Comparison of ENCODE assay signal across 14 cellular contexts in genomic region chr1:11842154-11843041, GRCh38. TPM values are rescaled to one million over a fixed set of nuclear protein-coding genes. Genes with fewer than 3 reads are reported as not detected.
DNase-seq lines count a peak whose midpoint lies in the region; ATAC-seq, FAIRE-seq and TF ChIP-seq lines count a peak whose summit lies in the region.
"Had no signal": no experiment of that assay in that cellular context is flagged by ENCODE, and none has a peak within 500 bp of the region (broad histone marks: within the 10 kb centered on the region; RNA-seq: fewer than 3 reads in every experiment).

No MANE protein-coding gene starts in this region.

- ATAC-seq in GM18867 (IDR thresholded peaks at IDR 0.05; ENCODE audit: unreplicated experiment) = no peak
- ATAC-seq in PC-3 = no peak
- no peak for ATAC-seq in natural killer cell treated with Interleukin-12 subunit alpha and Interleukin-12 subunit beta and Interleukin-15 and Interleukin-18, amount 100 ng/mL, for 72 hours

- H3K27ac Mint-ChIP-seq in mesothelial cell of epicardium = peak overlapping the region; percentile 2
- no peak overlapping the region for H3K27ac Mint-ChIP-seq in natural killer cell treated with Interleukin-12 subunit alpha and Interleukin-12 subunit beta and Interleukin-15 and Interleukin-18, amount 100 ng/mL, for 72 hours
- H3K27ac Mint-ChIP-seq: type B pancreatic cell had no signal

- no peaks in the 10 kb centered on the region for H3K9me3 ChIP-seq in Loucy (ENCODE audit: insufficient read depth, low read depth, low read length)
- H3K9me3 ChIP-seq in adipocyte (ENCODE audit: control insufficient read depth, low read length) = no peaks in the 10 kb centered on the region
- no peaks in the 10 kb centered on the region for H3K9me3 ChIP-seq in small intestine (ENCODE audit: control insufficient read depth, low read depth)
- no peaks in the 10 kb centered on the region for H3K9me3 ChIP-seq in PC-3 (ENCODE audit: low read length)

- peaks cover 17% of the 10 kb centered on the region for H3K4me1 Mint-ChIP-seq in mesothelial cell of epicardium
- H3K4me1 Mint-ChIP-seq in natural killer cell treated with Interleukin-12 subunit alpha and Interleukin-12 subunit beta and Interleukin-15 and Interleukin-18, amount 100 ng/mL, for 72 hours (ENCODE audit: low read depth in 2 of 2) = peaks cover 5 to 10% of the 10 kb centered on the region in 2 donors

- BruUV-seq in PC-3 (replicated peaks; lab: Mats Ljungman, UMichigan) = no TSS peak

- no peaks in the 10 kb centered on the region for H3K27me3 ChIP-seq in Loucy (ENCODE audit: insufficient read depth, low read length, poor library complexity, severe bottlenecking)
- no peaks in the 10 kb centered on the region for H3K27me3 ChIP-seq in adipocyte (replicated peaks; ENCODE audit: control insufficient read depth, insufficient read depth, low read length)
- H3K27me3 ChIP-seq in small intestine (ENCODE audit: control insufficient read depth in 2 of 2, insufficient read depth in 2 of 2, low read length in 2 of 2) = no peaks in the 10 kb centered on the region
- H3K27me3 ChIP-seq in PC-3 (ENCODE audit: low read length) = no peaks in the 10 kb centered on the region

- intact Hi-C loops in PC-3 (cut with micrococcal nuclease) = no loop called here

- no peaks in the 10 kb centered on the region for H3K79me2 ChIP-seq in Loucy (ENCODE audit: insufficient read depth, low read length)
- H3K79me2 ChIP-seq in PC-3 (ENCODE audit: low read length) = no peaks in the 10 kb centered on the region

- no peak overlapping the region for H3K27ac ChIP-seq in small intestine (ENCODE audit: low read depth in 1 of 2, low read length in 1 of 2)
- no peak overlapping the region for H3K27ac ChIP-seq in PC-3 (ENCODE audit: low read length)

- H4K20me1 ChIP-seq in Loucy (ENCODE audit: insufficient read depth, low read length, poor library complexity, severe bottlenecking) (peaks cover 3% of the 10 kb centered on the region), PC-3 (ENCODE audit: low read length) (no peaks in the 10 kb centered on the region)

- 62 to 78% (median 74%) methylated on average over 19 of the region's 19 CpGs for WGBS in small intestine, 3 donors

- DNase-seq in GDM1 (lab: John Stamatoyannopoulos, UW) (peak; percentile 83), adipocyte (ENCODE audit: low read depth) (peak; percentile 3), mesothelial cell of epicardium (ENCODE audit: low spot score in 2 of 2, unreplicated experiment in 2 of 2) (peak in 1 of 2 experiments; percentile 63), small intestine (no peak), PC-3 (no peak)
- no peak for DNase-seq in natural killer cell treated with Interleukin-12 subunit alpha and Interleukin-12 subunit beta and Interleukin-15 and Interleukin-18, amount 100 ng/mL, for 72 hours (ENCODE audit: low spot score)
- DNase-seq: DMS53; NCI-H446; stimulated activated CD4-positive, alpha-beta T cell treated with anti-CD3 and anti-CD28 coated beads, Interleukin-4, amount 100 ng/mL, for 24 hours; WERI-Rb-1 had no signal

- H3F3A ChIP-seq in Loucy (ENCODE audit: low read depth) (peaks cover 20% of the 10 kb centered on the region; the same call in 1 of the 2 replicates), PC-3 (ENCODE audit: low read length, unreplicated experiment) (no peaks in the 10 kb centered on the region)

- H3K4me3 ChIP-seq in Loucy (ENCODE audit: low read length, poor library complexity, severe bottlenecking) (peak overlapping the region; percentile 42), adipocyte (ENCODE audit: low read length) (no peak overlapping the region), small intestine (ENCODE audit: low read depth in 1 of 2, low read length in 2 of 2) (no peak overlapping the region), PC-3 (ENCODE audit: low read length) (no peak overlapping the region)

- H3K9me2 ChIP-seq in Loucy (replicated peaks; ENCODE audit: low read depth, low read length) (no peaks in the 10 kb centered on the region), PC-3 (replicated peaks; ENCODE audit: low read length) (no peaks in the 10 kb centered on the region)

- H3K9ac ChIP-seq in Loucy (ENCODE audit: low read depth, low read length, poor library complexity, severe bottlenecking) (peak overlapping the region; percentile 69), adipocyte (ENCODE audit: low read length) (no peak overlapping the region), PC-3 (ENCODE audit: low read length) (no peak overlapping the region)

- no peak overlapping the region for H3K4me3 Mint-ChIP-seq in mesothelial cell of epicardium
- no peak overlapping the region for H3K4me3 Mint-ChIP-seq in natural killer cell treated with Interleukin-12 subunit alpha and Interleukin-12 subunit beta and Interleukin-15 and Interleukin-18, amount 100 ng/mL, for 72 hours
- H3K4me3 Mint-ChIP-seq: type B pancreatic cell had no signal

- TF ChIP-seq CTCF in Loucy (conservative IDR thresholded peaks at IDR 0.05; ENCODE audit: low read length) (no peak), mesothelial cell of epicardium (IDR thresholded peaks at IDR 0.05; ENCODE audit: unreplicated experiment) (no peak), PC-3 (conservative IDR thresholded peaks at IDR 0.05; ENCODE audit: low read depth, low read length) (no peak)

- H3K36me3 Mint-ChIP-seq in mesothelial cell of epicardium = peaks cover 31% of the 10 kb centered on the region
- peaks cover 5% of the 10 kb centered on the region for H3K36me3 Mint-ChIP-seq in natural killer cell treated with Interleukin-12 subunit alpha and Interleukin-12 subunit beta and Interleukin-15 and Interleukin-18, amount 100 ng/mL, for 72 hours

- no peaks in the 10 kb centered on the region for H3K9me3 Mint-ChIP-seq in mesothelial cell of epicardium
- no peaks in the 10 kb centered on the region for H3K9me3 Mint-ChIP-seq in natural killer cell treated with Interleukin-12 subunit alpha and Interleukin-12 subunit beta and Interleukin-15 and Interleukin-18, amount 100 ng/mL, for 72 hours
- H3K9me3 Mint-ChIP-seq: type B pancreatic cell had no signal

- POLR2A ChIA-PET in PC-3 (lab: Charles Lee; ENCODE audit: unreplicated experiment) = no interaction called here

- H2AFZ ChIP-seq in Loucy (ENCODE audit: low read length) = no peak overlapping the region
- H2AFZ ChIP-seq in PC-3 (ENCODE audit: low read length) = no peak overlapping the region

- H3K36me3 ChIP-seq in Loucy (ENCODE audit: insufficient read depth, low read length) (peaks cover 42% of the 10 kb centered on the region; the same call in 1 of the 2 replicates), adipocyte (ENCODE audit: control insufficient read depth, insufficient read depth, low read length, severe bottlenecking) (peaks cover 89% of the 10 kb centered on the region), small intestine (ENCODE audit: control insufficient read depth in 2 of 2, insufficient read depth in 2 of 2, low read length in 2 of 2) (peaks cover 10 to 40% of the 10 kb centered on the region in 2 donors), PC-3 (ENCODE audit: low read depth, low read length) (peaks cover 7% of the 10 kb centered on the region)

- H3K4me1 ChIP-seq in Loucy (ENCODE audit: insufficient read depth, low read length, poor library complexity, severe bottlenecking) = peaks cover 27% of the 10 kb centered on the region
- no peaks in the 10 kb centered on the region for H3K4me1 ChIP-seq in adipocyte (ENCODE audit: control insufficient read depth, insufficient read depth, low read length)
- no peaks in the 10 kb centered on the region for H3K4me1 ChIP-seq in small intestine (ENCODE audit: control insufficient read depth in 2 of 2, insufficient read depth in 1 of 2, low read depth in 1 of 2, low read length in 1 of 2)
- no peaks in the 10 kb centered on the region for H3K4me1 ChIP-seq in PC-3 (ENCODE audit: insufficient read depth, low read length)

- H3K4me2 ChIP-seq in Loucy (ENCODE audit: low read depth, low read length, poor library complexity, severe bottlenecking) (peak overlapping the region; percentile 77), PC-3 (ENCODE audit: low read length) (no peak overlapping the region)

- no peaks in the 10 kb centered on the region for H3K27me3 Mint-ChIP-seq in mesothelial cell of epicardium (ENCODE audit: low read depth)
- H3K27me3 Mint-ChIP-seq in natural killer cell treated with Interleukin-12 subunit alpha and Interleukin-12 subunit beta and Interleukin-15 and Interleukin-18, amount 100 ng/mL, for 72 hours = no peaks in the 10 kb centered on the region
- H3K27me3 Mint-ChIP-seq: type B pancreatic cell had no signal

- CTCF ChIA-PET in PC-3 (lab: Charles Lee) = no interaction called here

- no peak for FAIRE-seq in small intestine (lab: Jason Lieb, UNC)

RNA-seq across cellular contexts. Expression of gene NPPA, which starts 5.2 kb away (rescaled TPM):
- total RNA-seq in mesothelial cell of epicardium (not detected in 3 replicates), PC-3 (2014; rRNA removed) (not detected in 2 replicates)
- polyA plus RNA-seq in small intestine = 10 to 100 TPM in 1 of 3 donors, 1 to 10 TPM in 1, not detected in 1; 1.4 to 22.4 TPM
- not detected for total RNA-seq in natural killer cell treated with Interleukin-12 subunit alpha and Interleukin-12 subunit beta and Interleukin-15 and Interleukin-18, amount 100 ng/mL, for 72 hours
- total RNA-seq: fibroblast of lung had no signal
- polyA plus RNA-seq: fibroblast of lung had no signal

RNA-seq across cellular contexts. Expression of gene NPPB, which starts 16.3 kb away (rescaled TPM):
- total RNA-seq in mesothelial cell of epicardium (1.3 to 2.5 TPM (median 2.3 TPM) in 3 replicates), PC-3 (2014; rRNA removed) (not detected in 2 replicates)
- polyA plus RNA-seq in small intestine = 100 to 1,000 TPM in 1 of 3 donors, 10 to 100 TPM in 1, under 1 TPM in 1; 0.39 to 145 (median 19.7) TPM
- not detected for total RNA-seq in natural killer cell treated with Interleukin-12 subunit alpha and Interleukin-12 subunit beta and Interleukin-15 and Interleukin-18, amount 100 ng/mL, for 72 hours
- total RNA-seq: fibroblast of lung had no signal
- polyA plus RNA-seq: fibroblast of lung had no signal

RNA-seq across cellular contexts. Expression of gene CLCN6, which starts 36.4 kb away (rescaled TPM):
- total RNA-seq in mesothelial cell of epicardium = 28.1 to 30.3 TPM (median 29.1 TPM) in 3 replicates
- 10 to 100 TPM in 2 of 3 donors, 1 to 10 TPM in 1; 9.2 to 13.9 (median 10.4) TPM for polyA plus RNA-seq in small intestine
- 6.1 and 12.9 TPM in 2 replicates for total RNA-seq in PC-3 (2014; rRNA removed)
- 10 to 100 TPM; 15.0 to 31.0 TPM for total RNA-seq in natural killer cell treated with Interleukin-12 subunit alpha and Interleukin-12 subunit beta and Interleukin-15 and Interleukin-18, amount 100 ng/mL, for 72 hours

RNA-seq across cellular contexts. Expression of gene MTHFR, which starts 36.6 kb away (rescaled TPM):
- 37.7 to 39.6 TPM (median 39.2 TPM) in 3 replicates for total RNA-seq in mesothelial cell of epicardium
- polyA plus RNA-seq in small intestine = 10 to 100 TPM; 11.2 to 20.1 (median 14.1) TPM
- 13.2 and 24.8 TPM in 2 replicates for total RNA-seq in PC-3 (2014; rRNA removed)
- 10 to 100 TPM; 25.7 to 30.4 TPM for total RNA-seq in natural killer cell treated with Interleukin-12 subunit alpha and Interleukin-12 subunit beta and Interleukin-15 and Interleukin-18, amount 100 ng/mL, for 72 hours

Comparison
In these comparisons a context has a peak if more than half of its experiments do, and no peak if none do; other contexts are left out.
1. DNase-seq: peak in GDM1 (single experiment) and adipocyte (single experiment); none in small intestine (single experiment), PC-3 (single experiment) and natural killer cell treated with Interleukin-12 subunit alpha and Interleukin-12 subunit beta and Interleukin-15 and Interleukin-18, amount 100 ng/mL, for 72 hours (single experiment).